9 cellular contexts compared by ENCODE assay signal in genomic region chr11:95512682-95513081, GRCh38.
A peak's percentile ranks its signal among the peaks of the same experiment; 100 is the strongest.
DNase-seq lines count a peak whose midpoint lies in the region; ATAC-seq and TF ChIP-seq lines count a peak whose summit lies in the region.
"Had no signal": no experiment of that assay in that cellular context is flagged by ENCODE, and none has a peak within 500 bp of the region (broad histone marks: within the 10 kb centered on the region; RNA-seq: fewer than 3 reads in every experiment).

No MANE protein-coding gene starts in this region.

- no peak for TF ChIP-seq POLR2A in uterus (IDR thresholded peaks at IDR 0.05)

- H3K27ac ChIP-seq in uterus, result peak overlapping the region; percentile 83

- intact Hi-C loops in mucosa of descending colon (cut with DNase I, micrococcal nuclease) (no loop called here), uterus (cut with DNase I; ENCODE audit: low total_unique reads) (no loop called here)

- ATAC-seq in mucosa of descending colon, result peak; percentile 53
- no peak for ATAC-seq in HG02763 (IDR thresholded peaks at IDR 0.05; ENCODE audit: unreplicated experiment)

- DNase-seq in SIG-M5 treated with dmso at 0.1 percent for 504 hours (lab: John Stamatoyannopoulos, UW; ENCODE audit: unreplicated experiment) (peak; percentile 4), SIG-M5 (lab: John Stamatoyannopoulos, UW) (no peak), epithelial cell of proximal tubule (ENCODE audit: low read depth) (peak; percentile 37), mucosa of descending colon (peak in 1 of 3 donors; percentile 28), uterus (peak; percentile 73 to 86), NCI-H510A (lab: John Stamatoyannopoulos, UW) (no peak), RPMI8226 (no peak)
- DNase-seq: AML-193 had no signal

- no peak for TF ChIP-seq CTCF in epithelial cell of proximal tubule (conservative IDR thresholded peaks at IDR 0.05; ENCODE audit: low read depth, low read length)
- no peak for TF ChIP-seq CTCF in mucosa of descending colon (IDR thresholded peaks at IDR 0.05)
- no peak for TF ChIP-seq CTCF in uterus (IDR thresholded peaks at IDR 0.05)

- no peaks in the 10 kb centered on the region for H3K27me3 ChIP-seq in uterus

- no peaks in the 10 kb centered on the region for H3K36me3 ChIP-seq in mucosa of descending colon (ENCODE audit: low read depth)
- H3K36me3 ChIP-seq in uterus, result no peaks in the 10 kb centered on the region

- H3K9me3 ChIP-seq in mucosa of descending colon (no peaks in the 10 kb centered on the region), uterus (no peaks in the 10 kb centered on the region)

- H3K4me1 ChIP-seq in mucosa of descending colon (ENCODE audit: low read depth), result no peaks in the 10 kb centered on the region
- H3K4me1 ChIP-seq in uterus, result peaks cover 0 to 13% of the 10 kb centered on the region in 2 donors

- H3K4me3 ChIP-seq in epithelial cell of proximal tubule (ENCODE audit: low read depth, low read length), result no peak overlapping the region
- no peak overlapping the region for H3K4me3 ChIP-seq in mucosa of descending colon
- H3K4me3 ChIP-seq in uterus, result no peak overlapping the region

Comparison
In these comparisons a context has a peak if more than half of its experiments do, and no peak if none do; other contexts are left out.
1. DNase-seq: peak in SIG-M5 treated with dmso at 0.1 percent for 504 hours (single experiment), epithelial cell of proximal tubule (single experiment) and uterus (2 of 2); none in SIG-M5 (single experiment), NCI-H510A (single experiment) and RPMI8226 (single experiment).